8 cellular contexts compared by ENCODE assay signal in the genomic region with DNA sequence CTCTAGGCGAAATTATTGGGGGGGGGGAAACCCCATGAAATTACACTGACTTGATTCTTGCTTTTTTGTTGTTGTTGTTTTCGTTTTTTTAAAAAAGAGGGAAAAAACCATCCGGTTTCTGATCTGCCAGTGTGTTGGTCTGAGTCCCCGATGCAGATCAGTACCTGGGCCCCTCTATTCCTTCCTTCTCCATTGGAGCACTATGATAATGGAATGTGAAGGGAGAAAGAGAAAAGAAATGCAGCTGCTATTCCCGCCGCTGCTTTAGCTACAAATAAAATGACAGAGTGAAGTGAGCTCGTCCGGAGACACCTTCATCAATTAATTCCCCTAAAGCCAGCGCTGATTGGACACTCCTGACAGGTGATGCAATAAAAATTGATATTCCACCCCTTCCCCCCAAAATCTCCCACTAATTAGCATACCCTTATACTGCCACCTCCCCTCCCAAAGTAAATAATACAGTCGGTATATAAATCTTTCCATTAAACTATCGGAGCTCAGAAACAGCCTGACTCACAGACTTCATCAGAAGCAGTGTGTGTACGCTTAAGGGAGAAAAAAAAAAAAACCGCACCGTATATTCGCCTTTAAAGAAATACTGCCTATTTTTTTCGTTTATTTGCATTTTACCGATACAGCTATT. TPM values are rescaled to one million over a fixed set of nuclear protein-coding genes. Genes with fewer than 3 reads are reported as not detected.
DNase-seq lines count a peak whose midpoint lies in the region; ATAC-seq and TF ChIP-seq lines count a peak whose summit lies in the region.

No MANE protein-coding gene starts in this region.

- WGBS in hepatocyte (ENCODE audit: low lambda C conversion rate, missing lambda C conversion rate) = 6% methylated on average over 17 of the region's 17 CpGs
- 8 to 14% (median 9%) methylated on average over 17 of the region's 17 CpGs for WGBS in spleen, 5 donors

- H3K9me3 Mint-ChIP-seq in activated T-helper 2 cell treated with anti-CD3 and anti-CD28 coated beads, Interferon-gamma antibody, Interleukin-2, Interleukin-4, amounts not matched to agents 10 μg/mL and 5 μg/mL and 100 μg/mL, durations not matched to agents 14 hours and 24 hours and 36 hours = no peaks in the 10 kb centered on the region

- peaks cover 38% of the 10 kb centered on the region for H3K27me3 ChIP-seq in hepatocyte
- H3K27me3 ChIP-seq in spleen (replicated peaks in 1 of 7) = peaks cover 0 to 99% (median 72%) of the 10 kb centered on the region in 7 donors

- TF ChIP-seq POLR2A in spleen (IDR thresholded peaks at IDR 0.05) = no peak

- peaks cover 35% of the 10 kb centered on the region for H3K4me1 ChIP-seq in ES-I3 (ENCODE audit: insufficient read depth, low read length)
- H3K4me1 ChIP-seq in hepatocyte (ENCODE audit: insufficient read depth) = peaks cover 31% of the 10 kb centered on the region
- H3K4me1 ChIP-seq in spleen = peaks cover 12 to 56% (median 46%) of the 10 kb centered on the region in 6 donors

- DNase-seq in NCI-H187 treated with DMSO at 0.1 percent for 48 hours (lab: John Stamatoyannopoulos, UW) (peak; percentile 44), hepatocyte (ENCODE audit: low spot score) (no peak), spleen (no peak), HuH-7.5 (ENCODE audit: low spot score) (no peak)
- no peak for DNase-seq in activated T-helper 2 cell treated with anti-CD3 and anti-CD28 coated beads, Interferon-gamma antibody, Interleukin-2, Interleukin-4, amounts not matched to agents 10 μg/mL and 5 μg/mL and 100 μg/mL, durations not matched to agents 14 hours and 24 hours and 36 hours (ENCODE audit: low spot score)
- no peak for DNase-seq in stimulated activated CD4-positive, alpha-beta T cell treated with anti-CD3 and anti-CD28 coated beads, Interleukin-4, amount 100 ng/mL, for 4 hours

- no peaks in the 10 kb centered on the region for H4K20me1 ChIP-seq in hepatocyte (ENCODE audit: insufficient read depth, poor library complexity, severe bottlenecking)

- H3K27ac Mint-ChIP-seq in activated T-helper 2 cell treated with anti-CD3 and anti-CD28 coated beads, Interferon-gamma antibody, Interleukin-2, Interleukin-4, amounts not matched to agents 10 μg/mL and 5 μg/mL and 100 μg/mL, durations not matched to agents 14 hours and 24 hours and 36 hours = no peak overlapping the region

- no peaks in the 10 kb centered on the region for H3K9me3 ChIP-seq in ES-I3 (ENCODE audit: control insufficient read depth, insufficient read depth, low read length)
- no peaks in the 10 kb centered on the region for H3K9me3 ChIP-seq in hepatocyte (ENCODE audit: low read depth)
- H3K9me3 ChIP-seq in spleen = no peaks in the 10 kb centered on the region

- no peak for ATAC-seq in GM21390 (IDR thresholded peaks at IDR 0.05; ENCODE audit: unreplicated experiment)

- intact Hi-C loops in activated T-helper 2 cell treated with anti-CD3 and anti-CD28 coated beads, Interferon-gamma antibody, Interleukin-2, Interleukin-4, amounts not matched to agents 10 μg/mL and 5 μg/mL and 100 μg/mL, durations not matched to agents 14 hours and 24 hours and 36 hours (cut with micrococcal nuclease) = loop anchor here (1.0 to 10.0 kb wide), 7 partner anchors 8 to 957 kb away; a partner anchor contains a TSS
- intact Hi-C loops in spleen (cut with DNase I; ENCODE audit: low total_unique reads) = no loop called here

- H3K36me3 Mint-ChIP-seq in activated T-helper 2 cell treated with anti-CD3 and anti-CD28 coated beads, Interferon-gamma antibody, Interleukin-2, Interleukin-4, amounts not matched to agents 10 μg/mL and 5 μg/mL and 100 μg/mL, durations not matched to agents 14 hours and 24 hours and 36 hours (ENCODE audit: low read depth) = no peaks in the 10 kb centered on the region

- peak overlapping the region; percentile 87 for H3K4me2 ChIP-seq in hepatocyte

- peak overlapping the region; percentile 65 for H3K9ac ChIP-seq in ES-I3 (ENCODE audit: low read depth, low read length)

- no peaks in the 10 kb centered on the region for H3K9me2 ChIP-seq in hepatocyte (replicated peaks; ENCODE audit: insufficient read depth)

- H3K4me3 Mint-ChIP-seq in activated T-helper 2 cell treated with anti-CD3 and anti-CD28 coated beads, Interferon-gamma antibody, Interleukin-2, Interleukin-4, amounts not matched to agents 10 μg/mL and 5 μg/mL and 100 μg/mL, durations not matched to agents 14 hours and 24 hours and 36 hours (ENCODE audit: low read depth) = peak overlapping the region; percentile 65

- peaks cover 65% of the 10 kb centered on the region for H3K79me2 ChIP-seq in hepatocyte

- H3K36me3 ChIP-seq in ES-I3 (ENCODE audit: insufficient read depth, low read length) (no peaks in the 10 kb centered on the region), hepatocyte (replicated peaks; ENCODE audit: insufficient read depth, low read depth) (no peaks in the 10 kb centered on the region), spleen (no peaks in the 10 kb centered on the region)

- peak overlapping the region; percentile 37 for H2AFZ ChIP-seq in hepatocyte

- H3K4me3 ChIP-seq in hepatocyte = peak overlapping the region; percentile 38
- peak overlapping the region in 7 of 8 donors; percentile 1 to 75 (median 58) for H3K4me3 ChIP-seq in spleen

- TF ChIP-seq CTCF in hepatocyte (IDR thresholded peaks at IDR 0.05; ENCODE audit: poor library complexity) (no peak), spleen (IDR thresholded peaks at IDR 0.05 in 8 of 11, conservative IDR thresholded peaks at IDR 0.05 in 3 of 11) (no peak)

- peaks cover 39% of the 10 kb centered on the region for H3K4me1 Mint-ChIP-seq in activated T-helper 2 cell treated with anti-CD3 and anti-CD28 coated beads, Interferon-gamma antibody, Interleukin-2, Interleukin-4, amounts not matched to agents 10 μg/mL and 5 μg/mL and 100 μg/mL, durations not matched to agents 14 hours and 24 hours and 36 hours (ENCODE audit: low read depth)

- H3K27ac ChIP-seq in hepatocyte = peak overlapping the region; percentile 97
- peak overlapping the region in 6 of 8 donors; percentile 50 to 73 (median 68) for H3K27ac ChIP-seq in spleen

- H3K27me3 Mint-ChIP-seq in activated T-helper 2 cell treated with anti-CD3 and anti-CD28 coated beads, Interferon-gamma antibody, Interleukin-2, Interleukin-4, amounts not matched to agents 10 μg/mL and 5 μg/mL and 100 μg/mL, durations not matched to agents 14 hours and 24 hours and 36 hours (ENCODE audit: low read depth) = peaks cover 56% of the 10 kb centered on the region

RNA-seq across cellular contexts. Expression of a gene that starts 7.4 kb away (rescaled TPM):
- 0.11 TPM in 2 replicates for total RNA-seq in activated T-helper 2 cell treated with anti-CD3 and anti-CD28 coated beads, Interferon-gamma antibody, Interleukin-2, Interleukin-4, amounts not matched to agents 10 μg/mL and 5 μg/mL and 100 μg/mL, durations not matched to agents 14 hours and 24 hours and 36 hours
- 1.9 and 2.3 TPM in 2 replicates for total RNA-seq in hepatocyte
- 0.34 and 0.68 TPM in 2 replicates for polyA plus RNA-seq in hepatocyte
- total RNA-seq in spleen = under 1 TPM in 6 of 7 donors, not detected in 1; 0.16 to 0.91 (median 0.55) TPM
- polyA plus RNA-seq in spleen = under 1 TPM; 0.14 to 0.48 (median 0.30) TPM

RNA-seq across cellular contexts. Expression of a gene that starts 15.9 kb away (rescaled TPM):
- 45.4 and 47.4 TPM in 2 replicates for total RNA-seq in activated T-helper 2 cell treated with anti-CD3 and anti-CD28 coated beads, Interferon-gamma antibody, Interleukin-2, Interleukin-4, amounts not matched to agents 10 μg/mL and 5 μg/mL and 100 μg/mL, durations not matched to agents 14 hours and 24 hours and 36 hours
- total RNA-seq in hepatocyte (34.9 and 61.6 TPM in 2 replicates), spleen (10 to 100 TPM; 34.9 to 58.1 (median 50.6) TPM)
- polyA plus RNA-seq in hepatocyte (16.0 and 16.8 TPM in 2 replicates), spleen (10 to 100 TPM in 1 of 3 donors, 1 to 10 TPM in 2; 9.5 to 13.7 (median 9.9) TPM)
